2 cellular contexts compared by ENCODE assay signal in the genomic region with DNA sequence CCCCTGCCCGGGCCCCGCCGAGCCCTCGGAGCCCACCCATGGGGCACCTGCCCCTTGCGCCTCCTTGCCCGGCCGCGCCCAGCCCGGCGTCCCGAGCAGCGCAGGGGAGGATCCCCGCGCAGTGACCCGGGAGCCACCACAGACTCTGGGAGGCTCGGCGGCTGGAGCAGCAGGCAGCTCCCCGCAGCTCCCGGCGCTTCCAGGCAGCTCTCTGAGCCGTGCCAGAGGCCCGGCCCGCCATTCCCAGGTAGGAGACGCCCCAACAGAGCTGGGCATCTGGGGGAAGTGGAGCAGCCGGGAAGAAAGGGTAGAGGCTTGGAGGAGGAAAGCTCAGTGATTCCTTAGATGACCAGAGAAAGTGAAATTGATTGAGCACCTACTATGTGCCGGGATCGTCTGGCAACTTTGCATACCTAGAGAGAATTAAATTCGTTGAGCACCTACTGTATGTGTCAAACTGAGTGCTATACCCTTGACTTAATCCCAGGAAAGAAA.
TF ChIP-seq lines count a peak whose summit lies in the region.

No MANE protein-coding gene starts in this region.

TF ChIP-seq in GM23338, 12 proteins besides CTCF, POLR2A, EP300 and RAD21 (continued from another document):
- TF ChIP-seq ZNF462 (CRISPR knock-in tag; IDR thresholded peaks at IDR 0.05) = no peak

TF ChIP-seq in SK-N-SH treated with all-trans-retinoic acid at 6 μM for 48 hours, 23 proteins besides CTCF, POLR2A, EP300 and RAD21 (continued from another document):
- no peak for TF ChIP-seq CREB5 (CRISPR knock-in tag; IDR thresholded peaks at IDR 0.05; ENCODE audit: low read depth)
- no peak for TF ChIP-seq CSDC2 (CRISPR knock-in tag; IDR thresholded peaks at IDR 0.05)
- TF ChIP-seq ZFP30 (CRISPR knock-in tag; IDR thresholded peaks at IDR 0.05) = no peak
- TF ChIP-seq ZC3H10 (CRISPR knock-in tag; IDR thresholded peaks at IDR 0.05) = no peak
TF ChIP-seq in SK-N-SH treated with all-trans-retinoic acid at 6 μM for 48 hours: peak in this region for 0.
